35 cellular contexts compared by ENCODE assay signal in genomic region chr3:146368882-146369523, GRCh38.
"Had no signal": no experiment of that assay in that cellular context is flagged by ENCODE, and none has a peak within 500 bp of the region (broad histone marks: within the 10 kb centered on the region; RNA-seq: fewer than 3 reads in every experiment).

No MANE protein-coding gene starts in this region.

- H3K4me1 ChIP-seq: adrenal gland, body of pancreas, breast epithelium had no signal

- H3K4me3 ChIP-seq: adrenal gland, body of pancreas, breast epithelium had no signal

- H3K27ac Mint-ChIP-seq: activated B cell treated with CpG ODN at 0.5 μM for 24 hours; activated CD4-positive, alpha-beta memory T cell treated with anti-CD3 and anti-CD28 coated beads for 36 hours; activated CD4-positive, alpha-beta T cell treated with anti-CD3 and anti-CD28 coated beads, Interleukin-2, amount 10 ng/mL, durations not matched to agents 24 days and 14 days; activated CD8-positive, alpha-beta T cell treated with anti-CD3 and anti-CD28 coated beads for 36 hours; activated naive CD4-positive, alpha-beta T cell treated with anti-CD3 and anti-CD28 coated beads for 36 hours; activated naive CD4-positive, alpha-beta T cell treated with anti-CD3 and anti-CD28 coated beads, Interleukin-2, amount 50 U/mL, for 72 hours; activated naive CD8-positive, alpha-beta T cell treated with anti-CD3 and anti-CD28 coated beads for 36 hours; activated T-cell treated with anti-CD3 and anti-CD28 coated beads, Interleukin-2, amount 50 U/mL, for 72 hours; activated T-helper 1 cell treated with anti-CD3 and anti-CD28 coated beads, Interleukin-12 subunit alpha, Interleukin-12 subunit beta, Interleukin-2, Interleukin-4 antibody, amounts not matched to agents 30 ng/mL and 10 ng/mL and 1 ng/mL, durations not matched to agents 14 hours and 24 hours and 36 hours; activated T-helper 17 cell treated with anti-CD3 and anti-CD28 coated beads, Interleukin-2, amount 50 U/mL, for 72 hours; T-helper 1 cell treated with Interleukin-12 subunit alpha and Interleukin-12 subunit beta and Interleukin-4 antibody, amounts not matched to agents 30 μg/mL and 1 μg/mL, for 36 hours; T-helper 2 cell treated with Interferon-gamma antibody and Interleukin-4, amounts not matched to agents 5 μg/mL and 100 μg/mL, for 36 hours had no signal

- H3K27ac ChIP-seq: adrenal gland, body of pancreas, brain microvascular endothelial cell, breast epithelium, VCaP had no signal

- ATAC-seq: activated CD8-positive, alpha-beta T cell treated with anti-CD3 and anti-CD28 coated beads for 36 hours; activated naive CD4-positive, alpha-beta T cell treated with anti-CD3 and anti-CD28 coated beads, Interleukin-2, amount 50 U/mL, for 72 hours; activated T-cell treated with anti-CD3 and anti-CD28 coated beads, Interleukin-2, amount 50 U/mL, for 4 hours; activated T-cell treated with anti-CD3 and anti-CD28 coated beads, Interleukin-2, amount 50 U/mL, for 72 hours; activated T-helper 17 cell treated with anti-CD3 and anti-CD28 coated beads, Interleukin-2, amount 50 U/mL, for 72 hours; body of pancreas had no signal

- H3K27me3 Mint-ChIP-seq: activated CD4-positive, alpha-beta memory T cell treated with anti-CD3 and anti-CD28 coated beads for 36 hours; activated CD8-positive, alpha-beta T cell treated with anti-CD3 and anti-CD28 coated beads for 36 hours; activated T-helper 17 cell treated with anti-CD3 and anti-CD28 coated beads, Interleukin-2, amount 50 U/mL, for 72 hours had no signal

- H3K27me3 ChIP-seq: adrenal gland, body of pancreas, brain microvascular endothelial cell, breast epithelium had no signal

- H3K36me3 Mint-ChIP-seq: activated CD4-positive, alpha-beta memory T cell treated with anti-CD3 and anti-CD28 coated beads for 36 hours; activated naive CD8-positive, alpha-beta T cell treated with anti-CD3 and anti-CD28 coated beads for 36 hours had no signal

- H3K9me3 Mint-ChIP-seq: activated CD4-positive, alpha-beta T cell treated with anti-CD3 and anti-CD28 coated beads, Interleukin-2, amount 10 ng/mL, durations not matched to agents 24 days and 14 days; T-helper 1 cell treated with Interleukin-12 subunit alpha and Interleukin-12 subunit beta and Interleukin-4 antibody, amounts not matched to agents 30 μg/mL and 1 μg/mL, for 36 hours; T-helper 2 cell treated with Interferon-gamma antibody and Interleukin-4, amounts not matched to agents 5 μg/mL and 100 μg/mL, for 36 hours had no signal

- H3K4me1 Mint-ChIP-seq: activated B cell treated with CpG ODN at 0.5 μM for 24 hours; activated CD4-positive, alpha-beta T cell treated with anti-CD3 and anti-CD28 coated beads, Interleukin-2, amount 10 ng/mL, durations not matched to agents 24 days and 14 days; activated naive CD8-positive, alpha-beta T cell treated with anti-CD3 and anti-CD28 coated beads for 36 hours; activated T-helper 17 cell treated with anti-CD3 and anti-CD28 coated beads, Interleukin-2, amount 50 U/mL, for 72 hours had no signal

- DNase-seq: activated B cell treated with CpG ODN at 0.5 μM for 24 hours; activated CD4-positive, alpha-beta memory T cell treated with anti-CD3 and anti-CD28 coated beads for 36 hours; activated CD4-positive, alpha-beta T cell treated with anti-CD3 and anti-CD28 coated beads for 4 hours; activated CD4-positive, alpha-beta T cell treated with anti-CD3 and anti-CD28 coated beads, Interleukin-2, amount 10 ng/mL, durations not matched to agents 24 days and 14 days; activated CD4-positive, alpha-beta T cell treated with anti-CD3 and anti-CD28 coated beads, Interleukin-2, amount 50 U/mL, for 1 hour; activated CD4-positive, alpha-beta T cell treated with anti-CD3 and anti-CD28 coated beads, Interleukin-2, amount 50 U/mL, for 4 hours; activated CD4-positive, CD25-positive, alpha-beta regulatory T cell treated with anti-CD3 and anti-CD28 coated beads, Interleukin-2, amount 50 U/mL, for 72 hours; activated CD8-positive, alpha-beta memory T cell treated with anti-CD3 and anti-CD28 coated beads, Interleukin-2, amount 50 U/mL, for 4 hours; activated CD8-positive, alpha-beta T cell treated with anti-CD3 and anti-CD28 coated beads for 36 hours; activated effector memory CD4-positive, alpha-beta T cell treated with anti-CD3 and anti-CD28 coated beads, Interleukin-2, amount 50 U/mL, for 16 hours; activated gamma-delta T cell treated with Interleukin-2 at 50 U/mL for 16 hours; activated naive CD4-positive, alpha-beta T cell; activated naive CD4-positive, alpha-beta T cell treated with anti-CD3 and anti-CD28 coated beads for 36 hours; activated naive CD4-positive, alpha-beta T cell treated with anti-CD3 and anti-CD28 coated beads, Interleukin-2, amount 50 U/mL, for 16 hours; activated naive CD8-positive, alpha-beta T cell treated with anti-CD3 and anti-CD28 coated beads for 36 hours; activated T-cell treated with anti-CD3 and anti-CD28 coated beads for 4 hours; activated T-cell treated with anti-CD3 and anti-CD28 coated beads, Interleukin-2, amount 50 U/mL, for 1 hour; activated T-cell treated with anti-CD3 and anti-CD28 coated beads, Interleukin-2, amount 50 U/mL, for 4 hours; activated T-cell treated with anti-CD3 and anti-CD28 coated beads, Interleukin-2, amount 50 U/mL, for 72 hours; adrenal gland; amniotic stem cell; aorta; body of pancreas; brain microvascular endothelial cell; central memory CD4-positive, alpha-beta T cell; T-helper 1 cell; T-helper 2 cell; T-helper 9 cell had no signal

- H3K4me3 Mint-ChIP-seq: activated B cell treated with CpG ODN at 0.5 μM for 24 hours; activated CD4-positive, alpha-beta memory T cell treated with anti-CD3 and anti-CD28 coated beads for 36 hours; activated CD4-positive, alpha-beta T cell treated with anti-CD3 and anti-CD28 coated beads, Interleukin-2, amount 10 ng/mL, durations not matched to agents 24 days and 14 days; activated CD8-positive, alpha-beta T cell treated with anti-CD3 and anti-CD28 coated beads for 36 hours; activated naive CD4-positive, alpha-beta T cell treated with anti-CD3 and anti-CD28 coated beads for 36 hours; activated naive CD8-positive, alpha-beta T cell treated with anti-CD3 and anti-CD28 coated beads for 36 hours; activated T-cell treated with anti-CD3 and anti-CD28 coated beads, Interleukin-2, amount 50 U/mL, for 4 hours; activated T-cell treated with anti-CD3 and anti-CD28 coated beads, Interleukin-2, amount 50 U/mL, for 72 hours; activated T-helper 1 cell treated with anti-CD3 and anti-CD28 coated beads, Interleukin-12 subunit alpha, Interleukin-12 subunit beta, Interleukin-2, Interleukin-4 antibody, amounts not matched to agents 30 ng/mL and 10 ng/mL and 1 ng/mL, durations not matched to agents 14 hours and 24 hours and 36 hours; activated T-helper 17 cell treated with anti-CD3 and anti-CD28 coated beads, Interleukin-2, amount 50 U/mL, for 72 hours; T-helper 1 cell treated with Interleukin-12 subunit alpha and Interleukin-12 subunit beta and Interleukin-4 antibody, amounts not matched to agents 30 μg/mL and 1 μg/mL, for 36 hours; T-helper 2 cell treated with Interferon-gamma antibody and Interleukin-4, amounts not matched to agents 5 μg/mL and 100 μg/mL, for 36 hours had no signal

- H3K36me3 ChIP-seq: adrenal gland, brain microvascular endothelial cell, breast epithelium had no signal

- H3K9me3 ChIP-seq: adrenal gland, body of pancreas had no signal
